ENCODE assay signal across 1 cellular context in genomic region chr2:40150206-40150765, GRCh38.
TF ChIP-seq lines count a peak whose summit lies in the region.

No MANE protein-coding gene starts in this region.

TF ChIP-seq in GM23338, 12 proteins besides CTCF, POLR2A, EP300 and RAD21 (continued from another document):
- TF ChIP-seq, protein P1, sequence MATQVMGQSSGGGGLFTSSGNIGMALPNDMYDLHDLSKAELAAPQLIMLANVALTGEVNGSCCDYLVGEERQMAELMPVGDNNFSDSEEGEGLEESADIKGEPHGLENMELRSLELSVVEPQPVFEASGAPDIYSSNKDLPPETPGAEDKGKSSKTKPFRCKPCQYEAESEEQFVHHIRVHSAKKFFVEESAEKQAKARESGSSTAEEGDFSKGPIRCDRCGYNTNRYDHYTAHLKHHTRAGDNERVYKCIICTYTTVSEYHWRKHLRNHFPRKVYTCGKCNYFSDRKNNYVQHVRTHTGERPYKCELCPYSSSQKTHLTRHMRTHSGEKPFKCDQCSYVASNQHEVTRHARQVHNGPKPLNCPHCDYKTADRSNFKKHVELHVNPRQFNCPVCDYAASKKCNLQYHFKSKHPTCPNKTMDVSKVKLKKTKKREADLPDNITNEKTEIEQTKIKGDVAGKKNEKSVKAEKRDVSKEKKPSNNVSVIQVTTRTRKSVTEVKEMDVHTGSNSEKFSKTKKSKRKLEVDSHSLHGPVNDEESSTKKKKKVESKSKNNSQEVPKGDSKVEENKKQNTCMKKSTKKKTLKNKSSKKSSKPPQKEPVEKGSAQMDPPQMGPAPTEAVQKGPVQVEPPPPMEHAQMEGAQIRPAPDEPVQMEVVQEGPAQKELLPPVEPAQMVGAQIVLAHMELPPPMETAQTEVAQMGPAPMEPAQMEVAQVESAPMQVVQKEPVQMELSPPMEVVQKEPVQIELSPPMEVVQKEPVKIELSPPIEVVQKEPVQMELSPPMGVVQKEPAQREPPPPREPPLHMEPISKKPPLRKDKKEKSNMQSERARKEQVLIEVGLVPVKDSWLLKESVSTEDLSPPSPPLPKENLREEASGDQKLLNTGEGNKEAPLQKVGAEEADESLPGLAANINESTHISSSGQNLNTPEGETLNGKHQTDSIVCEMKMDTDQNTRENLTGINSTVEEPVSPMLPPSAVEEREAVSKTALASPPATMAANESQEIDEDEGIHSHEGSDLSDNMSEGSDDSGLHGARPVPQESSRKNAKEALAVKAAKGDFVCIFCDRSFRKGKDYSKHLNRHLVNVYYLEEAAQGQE (IDR thresholded peaks at IDR 0.05; ENCODE audit: unreplicated experiment) = no peak
- no peak for TF ChIP-seq ZNF331 (CRISPR knock-in tag; IDR thresholded peaks at IDR 0.05; ENCODE audit: low read depth)
